Comparison of ENCODE assay signal across 10 cellular contexts in the genomic region with DNA sequence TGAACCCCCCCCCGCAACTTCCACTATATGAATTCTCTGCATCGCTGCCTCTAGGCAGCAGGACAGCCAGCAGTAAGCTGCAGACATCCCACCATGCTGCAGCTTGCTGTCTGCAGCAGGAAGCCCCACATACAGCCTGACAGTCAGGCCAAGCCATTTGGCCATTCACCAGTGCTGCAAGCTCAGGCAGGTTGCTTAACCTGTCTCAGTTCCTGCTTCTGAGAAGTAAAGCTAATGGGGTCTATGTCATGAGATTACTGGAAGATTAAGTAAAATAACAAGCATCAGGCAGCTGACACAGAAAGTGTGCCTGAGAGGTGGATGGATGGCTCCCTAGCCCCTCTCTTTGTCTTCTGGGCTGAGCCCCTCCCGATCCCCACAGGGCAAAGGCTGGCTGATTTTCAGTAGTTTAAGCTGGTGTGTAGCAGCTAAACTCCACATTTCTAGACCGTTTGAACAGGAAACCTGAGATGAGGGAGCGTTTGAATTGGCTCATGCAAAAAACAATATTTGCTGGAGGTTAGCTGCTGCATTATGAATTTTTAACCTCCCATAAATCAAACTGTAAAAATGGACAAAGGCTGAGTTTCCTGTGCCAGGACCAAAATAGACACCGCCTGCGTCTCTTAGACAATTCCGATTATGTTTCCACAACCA.
A peak's percentile ranks its signal among the peaks of the same experiment; 100 is the strongest.
DNase-seq lines count a peak whose midpoint lies in the region; ATAC-seq and TF ChIP-seq lines count a peak whose summit lies in the region.
"Had no signal": no experiment of that assay in that cellular context is flagged by ENCODE, and none has a peak within 500 bp of the region (broad histone marks: within the 10 kb centered on the region; RNA-seq: fewer than 3 reads in every experiment).

No MANE protein-coding gene starts in this region.

- peaks cover 15% of the 10 kb centered on the region for H3K4me1 ChIP-seq in stomach smooth muscle (ENCODE audit: control insufficient read depth, insufficient read depth, low read length)

- no peak overlapping the region for H3K4me3 ChIP-seq in fibroblast of villous mesenchyme (ENCODE audit: low read depth, low read length)
- peak overlapping the region; percentile 17 to 29 for H3K4me3 ChIP-seq in stomach smooth muscle (ENCODE audit: low read length in 2 of 2)

- no peak for ATAC-seq in HG02938 (IDR thresholded peaks at IDR 0.05; ENCODE audit: unreplicated experiment)
- ATAC-seq in GM18861 (IDR thresholded peaks at IDR 0.05; ENCODE audit: unreplicated experiment), result no peak
- ATAC-seq in GM18502 (IDR thresholded peaks at IDR 0.05; ENCODE audit: poor library complexity, unreplicated experiment), result no peak

- no peak overlapping the region for H3K9ac ChIP-seq in stomach smooth muscle (ENCODE audit: low read length in 2 of 2)

- DNase-seq in DMS53 (lab: John Stamatoyannopoulos, UW) (peak; percentile 34), DMS53 treated with DMSO at 0.1 percent for 48 hours (lab: John Stamatoyannopoulos, UW; ENCODE audit: unreplicated experiment) (no peak), NOMO-1 treated with DMSO at 0.1 percent for 48 hours (lab: John Stamatoyannopoulos, UW; ENCODE audit: unreplicated experiment) (peak; percentile 75), fibroblast of villous mesenchyme (ENCODE audit: low read depth) (peak; percentile 37)
- DNase-seq: activated CD8-positive, alpha-beta memory T cell treated with anti-CD3 and anti-CD28 coated beads for 24 hours; immature natural killer cell had no signal

- H3K9me3 ChIP-seq in stomach smooth muscle (ENCODE audit: control insufficient read depth in 2 of 2, low read length in 2 of 2), result peaks cover 0 to 2% of the 10 kb centered on the region in 2 donors

- no peaks in the 10 kb centered on the region for H3K27me3 ChIP-seq in stomach smooth muscle (ENCODE audit: control insufficient read depth in 1 of 2, insufficient read depth in 2 of 2, low read length in 2 of 2)

- no peak for TF ChIP-seq CTCF in fibroblast of villous mesenchyme (IDR thresholded peaks at IDR 0.05; ENCODE audit: insufficient read depth, low read depth, low read length)

- no peak overlapping the region for H3K27ac ChIP-seq in stomach smooth muscle (ENCODE audit: low read length)

- no peaks in the 10 kb centered on the region for H3K36me3 ChIP-seq in stomach smooth muscle (ENCODE audit: control insufficient read depth in 2 of 2, insufficient read depth in 2 of 2, low read length in 2 of 2)
